ENCODE assay signal across 1 cellular context in genomic region chr1:172473842-172474241, GRCh38.
TF ChIP-seq lines count a peak whose summit lies in the region.

No MANE protein-coding gene starts in this region.

TF ChIP-seq in HCT116, 20 proteins besides CTCF, POLR2A, EP300 and RAD21:
- TF ChIP-seq, protein P1, sequence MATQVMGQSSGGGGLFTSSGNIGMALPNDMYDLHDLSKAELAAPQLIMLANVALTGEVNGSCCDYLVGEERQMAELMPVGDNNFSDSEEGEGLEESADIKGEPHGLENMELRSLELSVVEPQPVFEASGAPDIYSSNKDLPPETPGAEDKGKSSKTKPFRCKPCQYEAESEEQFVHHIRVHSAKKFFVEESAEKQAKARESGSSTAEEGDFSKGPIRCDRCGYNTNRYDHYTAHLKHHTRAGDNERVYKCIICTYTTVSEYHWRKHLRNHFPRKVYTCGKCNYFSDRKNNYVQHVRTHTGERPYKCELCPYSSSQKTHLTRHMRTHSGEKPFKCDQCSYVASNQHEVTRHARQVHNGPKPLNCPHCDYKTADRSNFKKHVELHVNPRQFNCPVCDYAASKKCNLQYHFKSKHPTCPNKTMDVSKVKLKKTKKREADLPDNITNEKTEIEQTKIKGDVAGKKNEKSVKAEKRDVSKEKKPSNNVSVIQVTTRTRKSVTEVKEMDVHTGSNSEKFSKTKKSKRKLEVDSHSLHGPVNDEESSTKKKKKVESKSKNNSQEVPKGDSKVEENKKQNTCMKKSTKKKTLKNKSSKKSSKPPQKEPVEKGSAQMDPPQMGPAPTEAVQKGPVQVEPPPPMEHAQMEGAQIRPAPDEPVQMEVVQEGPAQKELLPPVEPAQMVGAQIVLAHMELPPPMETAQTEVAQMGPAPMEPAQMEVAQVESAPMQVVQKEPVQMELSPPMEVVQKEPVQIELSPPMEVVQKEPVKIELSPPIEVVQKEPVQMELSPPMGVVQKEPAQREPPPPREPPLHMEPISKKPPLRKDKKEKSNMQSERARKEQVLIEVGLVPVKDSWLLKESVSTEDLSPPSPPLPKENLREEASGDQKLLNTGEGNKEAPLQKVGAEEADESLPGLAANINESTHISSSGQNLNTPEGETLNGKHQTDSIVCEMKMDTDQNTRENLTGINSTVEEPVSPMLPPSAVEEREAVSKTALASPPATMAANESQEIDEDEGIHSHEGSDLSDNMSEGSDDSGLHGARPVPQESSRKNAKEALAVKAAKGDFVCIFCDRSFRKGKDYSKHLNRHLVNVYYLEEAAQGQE (IDR thresholded peaks at IDR 0.05; ENCODE audit: low read depth), result no peak
- TF ChIP-seq ZFX (IDR thresholded peaks at IDR 0.05) (no peak), CEBPB (IDR thresholded peaks at IDR 0.05; ENCODE audit: low read depth) (no peak), EZH2 (IDR thresholded peaks at IDR 0.05) (no peak), ATF3 (IDR thresholded peaks at IDR 0.05) (no peak), POLR2AphosphoS5 (IDR thresholded peaks at IDR 0.05; ENCODE audit: low read depth, low read length) (no peak), SIN3A (IDR thresholded peaks at IDR 0.05; ENCODE audit: low read depth) (no peak), CBX3 (IDR thresholded peaks at IDR 0.05; ENCODE audit: low read depth) (no peak), JUND (IDR thresholded peaks at IDR 0.05) (no peak), SP1 (IDR thresholded peaks at IDR 0.05; ENCODE audit: low read depth) (no peak)
- TF ChIP-seq, protein P2, sequence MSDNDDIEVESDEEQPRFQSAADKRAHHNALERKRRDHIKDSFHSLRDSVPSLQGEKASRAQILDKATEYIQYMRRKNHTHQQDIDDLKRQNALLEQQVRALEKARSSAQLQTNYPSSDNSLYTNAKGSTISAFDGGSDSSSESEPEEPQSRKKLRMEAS (IDR thresholded peaks at IDR 0.05), result no peak
